In the genomic region with DNA sequence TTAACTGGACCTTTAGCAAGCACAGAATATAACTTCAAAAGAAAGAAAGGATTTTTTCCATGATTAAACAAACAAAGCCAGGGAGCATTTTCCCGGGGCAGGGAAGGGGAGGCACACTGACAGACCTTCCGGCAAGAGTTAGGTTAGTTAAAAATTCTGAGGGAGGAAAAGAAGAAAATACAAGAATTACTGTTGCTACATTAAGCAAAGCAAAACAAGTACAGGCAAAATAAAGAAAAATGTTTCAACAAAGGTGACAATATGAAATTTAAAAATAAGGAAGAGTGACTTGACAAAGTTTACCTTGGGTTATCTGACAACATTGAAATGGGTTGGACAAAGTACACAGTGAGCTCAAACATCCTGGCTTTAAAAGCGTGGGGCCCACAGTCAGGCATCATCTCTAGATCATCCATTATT, we compare ENCODE assay signal across 1 cellular context.
TF ChIP-seq lines count a peak whose summit lies in the region.

No MANE protein-coding gene starts in this region.

TF ChIP-seq in HepG2, 621 proteins besides CTCF, POLR2A, EP300 and RAD21 (continued from another document and continues in another):
- TF ChIP-seq, protein P1, sequence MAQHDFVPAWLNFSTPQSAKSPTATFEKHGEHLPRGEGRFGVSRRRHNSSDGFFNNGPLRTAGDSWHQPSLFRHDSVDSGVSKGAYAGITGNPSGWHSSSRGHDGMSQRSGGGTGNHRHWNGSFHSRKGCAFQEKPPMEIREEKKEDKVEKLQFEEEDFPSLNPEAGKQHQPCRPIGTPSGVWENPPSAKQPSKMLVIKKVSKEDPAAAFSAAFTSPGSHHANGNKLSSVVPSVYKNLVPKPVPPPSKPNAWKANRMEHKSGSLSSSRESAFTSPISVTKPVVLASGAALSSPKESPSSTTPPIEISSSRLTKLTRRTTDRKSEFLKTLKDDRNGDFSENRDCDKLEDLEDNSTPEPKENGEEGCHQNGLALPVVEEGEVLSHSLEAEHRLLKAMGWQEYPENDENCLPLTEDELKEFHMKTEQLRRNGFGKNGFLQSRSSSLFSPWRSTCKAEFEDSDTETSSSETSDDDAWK (CRISPR knock-in tag; IDR thresholded peaks at IDR 0.05): no peak
- TF ChIP-seq ZNF12 (CRISPR knock-in tag; IDR thresholded peaks at IDR 0.05) (no peak), FLYWCH1 (CRISPR knock-in tag; IDR thresholded peaks at IDR 0.05) (no peak), ZNF225 (CRISPR knock-in tag; IDR thresholded peaks at IDR 0.05) (no peak), SMARCC2 (IDR thresholded peaks at IDR 0.05) (no peak), ZKSCAN5 (CRISPR knock-in tag; IDR thresholded peaks at IDR 0.05) (no peak), FIP1L1 (IDR thresholded peaks at IDR 0.05; ENCODE audit: borderline replicate concordance, insufficient read depth, low read depth, low read length) (no peak), STAT5B (CRISPR knock-in tag; IDR thresholded peaks at IDR 0.05) (no peak), JUN (CRISPR knock-in tag; IDR thresholded peaks at IDR 0.05) (no peak), ZNF674 (CRISPR knock-in tag; IDR thresholded peaks at IDR 0.05; ENCODE audit: low read depth) (no peak), SP5 (CRISPR knock-in tag; IDR thresholded peaks at IDR 0.05; ENCODE audit: borderline replicate concordance, low read depth) (peak; percentile 51; the same call in 1 of the 2 replicates), ZNF773 (CRISPR knock-in tag; IDR thresholded peaks at IDR 0.05; ENCODE audit: borderline replicate concordance) (no peak), RFX1 (IDR thresholded peaks at IDR 0.05) (no peak), ZNF563 (CRISPR knock-in tag; IDR thresholded peaks at IDR 0.05) (no peak), CREM (IDR thresholded peaks at IDR 0.05) (no peak; the same call in 1 of the 2 replicates), CREM (CRISPR knock-in tag; IDR thresholded peaks at IDR 0.05) (no peak), SIN3B (IDR thresholded peaks at IDR 0.05; ENCODE audit: low read length) (no peak), RORA (CRISPR knock-in tag; IDR thresholded peaks at IDR 0.05) (no peak), ZNF670 (CRISPR knock-in tag; IDR thresholded peaks at IDR 0.05; ENCODE audit: borderline replicate concordance) (no peak), ZNF230 (CRISPR knock-in tag; IDR thresholded peaks at IDR 0.05) (no peak), RFXAP (CRISPR knock-in tag; IDR thresholded peaks at IDR 0.05; ENCODE audit: borderline replicate concordance) (no peak), HIVEP1 (CRISPR knock-in tag; IDR thresholded peaks at IDR 0.05) (no peak), ZBTB3 (CRISPR knock-in tag; IDR thresholded peaks at IDR 0.05; ENCODE audit: borderline replicate concordance, low read depth) (no peak), AGO2 (optimal IDR thresholded peaks at IDR 0.05; ENCODE audit: low read depth, low read length) (no peak), FOSL2 (CRISPR knock-in tag; IDR thresholded peaks at IDR 0.05) (peak; percentile 22; the same call in 1 of the 2 replicates), KAT7 (CRISPR knock-in tag; IDR thresholded peaks at IDR 0.05; ENCODE audit: borderline replicate concordance) (no peak), ZNF460 (CRISPR knock-in tag; IDR thresholded peaks at IDR 0.05; ENCODE audit: borderline replicate concordance) (no peak), HNRNPH1 (optimal IDR thresholded peaks at IDR 0.05; ENCODE audit: low read depth, low read length) (no peak), HNRNPK (IDR thresholded peaks at IDR 0.05; ENCODE audit: low read depth, low read length, poor library complexity, severe bottlenecking) (no peak), ZNF17 (CRISPR knock-in tag; IDR thresholded peaks at IDR 0.05) (no peak)
- TF ChIP-seq, protein P2, sequence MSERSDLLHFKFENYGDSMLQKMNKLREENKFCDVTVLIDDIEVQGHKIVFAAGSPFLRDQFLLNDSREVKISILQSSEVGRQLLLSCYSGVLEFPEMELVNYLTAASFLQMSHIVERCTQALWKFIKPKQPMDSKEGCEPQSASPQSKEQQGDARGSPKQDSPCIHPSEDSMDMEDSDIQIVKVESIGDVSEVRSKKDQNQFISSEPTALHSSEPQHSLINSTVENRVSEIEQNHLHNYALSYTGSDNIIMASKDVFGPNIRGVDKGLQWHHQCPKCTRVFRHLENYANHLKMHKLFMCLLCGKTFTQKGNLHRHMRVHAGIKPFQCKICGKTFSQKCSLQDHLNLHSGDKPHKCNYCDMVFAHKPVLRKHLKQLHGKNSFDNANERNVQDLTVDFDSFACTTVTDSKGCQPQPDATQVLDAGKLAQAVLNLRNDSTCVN (CRISPR knock-in tag; IDR thresholded peaks at IDR 0.05; ENCODE audit: borderline replicate concordance): no peak
- TF ChIP-seq, protein P3, sequence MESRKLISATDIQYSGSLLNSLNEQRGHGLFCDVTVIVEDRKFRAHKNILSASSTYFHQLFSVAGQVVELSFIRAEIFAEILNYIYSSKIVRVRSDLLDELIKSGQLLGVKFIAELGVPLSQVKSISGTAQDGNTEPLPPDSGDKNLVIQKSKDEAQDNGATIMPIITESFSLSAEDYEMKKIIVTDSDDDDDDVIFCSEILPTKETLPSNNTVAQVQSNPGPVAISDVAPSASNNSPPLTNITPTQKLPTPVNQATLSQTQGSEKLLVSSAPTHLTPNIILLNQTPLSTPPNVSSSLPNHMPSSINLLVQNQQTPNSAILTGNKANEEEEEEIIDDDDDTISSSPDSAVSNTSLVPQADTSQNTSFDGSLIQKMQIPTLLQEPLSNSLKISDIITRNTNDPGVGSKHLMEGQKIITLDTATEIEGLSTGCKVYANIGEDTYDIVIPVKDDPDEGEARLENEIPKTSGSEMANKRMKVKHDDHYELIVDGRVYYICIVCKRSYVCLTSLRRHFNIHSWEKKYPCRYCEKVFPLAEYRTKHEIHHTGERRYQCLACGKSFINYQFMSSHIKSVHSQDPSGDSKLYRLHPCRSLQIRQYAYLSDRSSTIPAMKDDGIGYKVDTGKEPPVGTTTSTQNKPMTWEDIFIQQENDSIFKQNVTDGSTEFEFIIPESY (CRISPR knock-in tag; IDR thresholded peaks at IDR 0.05): no peak
- TF ChIP-seq, protein P4, sequence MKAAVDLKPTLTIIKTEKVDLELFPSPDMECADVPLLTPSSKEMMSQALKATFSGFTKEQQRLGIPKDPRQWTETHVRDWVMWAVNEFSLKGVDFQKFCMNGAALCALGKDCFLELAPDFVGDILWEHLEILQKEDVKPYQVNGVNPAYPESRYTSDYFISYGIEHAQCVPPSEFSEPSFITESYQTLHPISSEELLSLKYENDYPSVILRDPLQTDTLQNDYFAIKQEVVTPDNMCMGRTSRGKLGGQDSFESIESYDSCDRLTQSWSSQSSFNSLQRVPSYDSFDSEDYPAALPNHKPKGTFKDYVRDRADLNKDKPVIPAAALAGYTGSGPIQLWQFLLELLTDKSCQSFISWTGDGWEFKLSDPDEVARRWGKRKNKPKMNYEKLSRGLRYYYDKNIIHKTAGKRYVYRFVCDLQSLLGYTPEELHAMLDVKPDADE (CRISPR knock-in tag; IDR thresholded peaks at IDR 0.05): no peak
- TF ChIP-seq, protein P5, sequence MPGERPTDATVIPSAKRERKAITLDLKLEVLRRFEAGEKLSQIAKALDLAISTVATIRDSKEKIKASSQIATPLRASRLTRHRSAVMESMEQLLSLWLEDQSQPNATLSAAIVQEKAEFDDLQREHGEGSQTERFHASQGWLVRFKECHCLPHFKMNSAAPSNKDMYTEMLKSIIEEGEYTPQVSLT (CRISPR knock-in tag; IDR thresholded peaks at IDR 0.05; ENCODE audit: borderline replicate concordance, low read depth): no peak
- TF ChIP-seq, protein P6, sequence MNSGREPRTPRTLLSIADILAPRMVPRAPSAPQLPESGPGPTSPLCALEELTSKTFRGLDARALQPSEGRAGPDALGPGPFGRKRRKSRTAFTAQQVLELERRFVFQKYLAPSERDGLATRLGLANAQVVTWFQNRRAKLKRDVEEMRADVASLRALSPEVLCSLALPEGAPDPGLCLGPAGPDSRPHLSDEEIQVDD (CRISPR knock-in tag; IDR thresholded peaks at IDR 0.05; ENCODE audit: borderline replicate concordance): no peak
- TF ChIP-seq, protein P7, sequence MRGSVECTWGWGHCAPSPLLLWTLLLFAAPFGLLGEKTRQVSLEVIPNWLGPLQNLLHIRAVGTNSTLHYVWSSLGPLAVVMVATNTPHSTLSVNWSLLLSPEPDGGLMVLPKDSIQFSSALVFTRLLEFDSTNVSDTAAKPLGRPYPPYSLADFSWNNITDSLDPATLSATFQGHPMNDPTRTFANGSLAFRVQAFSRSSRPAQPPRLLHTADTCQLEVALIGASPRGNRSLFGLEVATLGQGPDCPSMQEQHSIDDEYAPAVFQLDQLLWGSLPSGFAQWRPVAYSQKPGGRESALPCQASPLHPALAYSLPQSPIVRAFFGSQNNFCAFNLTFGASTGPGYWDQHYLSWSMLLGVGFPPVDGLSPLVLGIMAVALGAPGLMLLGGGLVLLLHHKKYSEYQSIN (CRISPR knock-in tag; IDR thresholded peaks at IDR 0.05; ENCODE audit: borderline replicate concordance): no peak
- TF ChIP-seq, protein P8, sequence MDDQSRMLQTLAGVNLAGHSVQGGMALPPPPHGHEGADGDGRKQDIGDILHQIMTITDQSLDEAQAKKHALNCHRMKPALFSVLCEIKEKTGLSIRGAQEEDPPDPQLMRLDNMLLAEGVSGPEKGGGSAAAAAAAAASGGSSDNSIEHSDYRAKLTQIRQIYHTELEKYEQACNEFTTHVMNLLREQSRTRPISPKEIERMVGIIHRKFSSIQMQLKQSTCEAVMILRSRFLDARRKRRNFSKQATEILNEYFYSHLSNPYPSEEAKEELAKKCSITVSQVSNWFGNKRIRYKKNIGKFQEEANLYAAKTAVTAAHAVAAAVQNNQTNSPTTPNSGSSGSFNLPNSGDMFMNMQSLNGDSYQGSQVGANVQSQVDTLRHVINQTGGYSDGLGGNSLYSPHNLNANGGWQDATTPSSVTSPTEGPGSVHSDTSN (CRISPR knock-in tag; IDR thresholded peaks at IDR 0.05; ENCODE audit: borderline replicate concordance): no peak
- TF ChIP-seq, protein P9, sequence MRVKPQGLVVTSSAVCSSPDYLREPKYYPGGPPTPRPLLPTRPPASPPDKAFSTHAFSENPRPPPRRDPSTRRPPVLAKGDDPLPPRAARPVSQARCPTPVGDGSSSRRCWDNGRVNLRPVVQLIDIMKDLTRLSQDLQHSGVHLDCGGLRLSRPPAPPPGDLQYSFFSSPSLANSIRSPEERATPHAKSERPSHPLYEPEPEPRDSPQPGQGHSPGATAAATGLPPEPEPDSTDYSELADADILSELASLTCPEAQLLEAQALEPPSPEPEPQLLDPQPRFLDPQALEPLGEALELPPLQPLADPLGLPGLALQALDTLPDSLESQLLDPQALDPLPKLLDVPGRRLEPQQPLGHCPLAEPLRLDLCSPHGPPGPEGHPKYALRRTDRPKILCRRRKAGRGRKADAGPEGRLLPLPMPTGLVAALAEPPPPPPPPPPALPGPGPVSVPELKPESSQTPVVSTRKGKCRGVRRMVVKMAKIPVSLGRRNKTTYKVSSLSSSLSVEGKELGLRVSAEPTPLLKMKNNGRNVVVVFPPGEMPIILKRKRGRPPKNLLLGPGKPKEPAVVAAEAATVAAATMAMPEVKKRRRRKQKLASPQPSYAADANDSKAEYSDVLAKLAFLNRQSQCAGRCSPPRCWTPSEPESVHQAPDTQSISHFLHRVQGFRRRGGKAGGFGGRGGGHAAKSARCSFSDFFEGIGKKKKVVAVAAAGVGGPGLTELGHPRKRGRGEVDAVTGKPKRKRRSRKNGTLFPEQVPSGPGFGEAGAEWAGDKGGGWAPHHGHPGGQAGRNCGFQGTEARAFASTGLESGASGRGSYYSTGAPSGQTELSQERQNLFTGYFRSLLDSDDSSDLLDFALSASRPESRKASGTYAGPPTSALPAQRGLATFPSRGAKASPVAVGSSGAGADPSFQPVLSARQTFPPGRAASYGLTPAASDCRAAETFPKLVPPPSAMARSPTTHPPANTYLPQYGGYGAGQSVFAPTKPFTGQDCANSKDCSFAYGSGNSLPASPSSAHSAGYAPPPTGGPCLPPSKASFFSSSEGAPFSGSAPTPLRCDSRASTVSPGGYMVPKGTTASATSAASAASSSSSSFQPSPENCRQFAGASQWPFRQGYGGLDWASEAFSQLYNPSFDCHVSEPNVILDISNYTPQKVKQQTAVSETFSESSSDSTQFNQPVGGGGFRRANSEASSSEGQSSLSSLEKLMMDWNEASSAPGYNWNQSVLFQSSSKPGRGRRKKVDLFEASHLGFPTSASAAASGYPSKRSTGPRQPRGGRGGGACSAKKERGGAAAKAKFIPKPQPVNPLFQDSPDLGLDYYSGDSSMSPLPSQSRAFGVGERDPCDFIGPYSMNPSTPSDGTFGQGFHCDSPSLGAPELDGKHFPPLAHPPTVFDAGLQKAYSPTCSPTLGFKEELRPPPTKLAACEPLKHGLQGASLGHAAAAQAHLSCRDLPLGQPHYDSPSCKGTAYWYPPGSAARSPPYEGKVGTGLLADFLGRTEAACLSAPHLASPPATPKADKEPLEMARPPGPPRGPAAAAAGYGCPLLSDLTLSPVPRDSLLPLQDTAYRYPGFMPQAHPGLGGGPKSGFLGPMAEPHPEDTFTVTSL (CRISPR knock-in tag; IDR thresholded peaks at IDR 0.05; ENCODE audit: borderline replicate concordance): peak; percentile 88; the same call in 1 of the 2 replicates
- TF ChIP-seq, protein P10, sequence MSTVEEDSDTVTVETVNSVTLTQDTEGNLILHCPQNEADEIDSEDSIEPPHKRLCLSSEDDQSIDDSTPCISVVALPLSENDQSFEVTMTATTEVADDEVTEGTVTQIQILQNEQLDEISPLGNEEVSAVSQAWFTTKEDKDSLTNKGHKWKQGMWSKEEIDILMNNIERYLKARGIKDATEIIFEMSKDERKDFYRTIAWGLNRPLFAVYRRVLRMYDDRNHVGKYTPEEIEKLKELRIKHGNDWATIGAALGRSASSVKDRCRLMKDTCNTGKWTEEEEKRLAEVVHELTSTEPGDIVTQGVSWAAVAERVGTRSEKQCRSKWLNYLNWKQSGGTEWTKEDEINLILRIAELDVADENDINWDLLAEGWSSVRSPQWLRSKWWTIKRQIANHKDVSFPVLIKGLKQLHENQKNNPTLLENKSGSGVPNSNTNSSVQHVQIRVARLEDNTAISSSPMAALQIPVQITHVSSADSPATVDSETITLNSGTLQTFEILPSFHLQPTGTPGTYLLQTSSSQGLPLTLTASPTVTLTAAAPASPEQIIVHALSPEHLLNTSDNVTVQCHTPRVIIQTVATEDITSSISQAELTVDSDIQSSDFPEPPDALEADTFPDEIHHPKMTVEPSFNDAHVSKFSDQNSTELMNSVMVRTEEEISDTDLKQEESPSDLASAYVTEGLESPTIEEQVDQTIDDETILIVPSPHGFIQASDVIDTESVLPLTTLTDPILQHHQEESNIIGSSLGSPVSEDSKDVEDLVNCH (CRISPR knock-in tag; IDR thresholded peaks at IDR 0.05): no peak
- TF ChIP-seq, protein P11, sequence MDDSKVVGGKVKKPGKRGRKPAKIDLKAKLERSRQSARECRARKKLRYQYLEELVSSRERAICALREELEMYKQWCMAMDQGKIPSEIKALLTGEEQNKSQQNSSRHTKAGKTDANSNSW (CRISPR knock-in tag; IDR thresholded peaks at IDR 0.05; ENCODE audit: borderline replicate concordance): no peak
- TF ChIP-seq, protein P12, sequence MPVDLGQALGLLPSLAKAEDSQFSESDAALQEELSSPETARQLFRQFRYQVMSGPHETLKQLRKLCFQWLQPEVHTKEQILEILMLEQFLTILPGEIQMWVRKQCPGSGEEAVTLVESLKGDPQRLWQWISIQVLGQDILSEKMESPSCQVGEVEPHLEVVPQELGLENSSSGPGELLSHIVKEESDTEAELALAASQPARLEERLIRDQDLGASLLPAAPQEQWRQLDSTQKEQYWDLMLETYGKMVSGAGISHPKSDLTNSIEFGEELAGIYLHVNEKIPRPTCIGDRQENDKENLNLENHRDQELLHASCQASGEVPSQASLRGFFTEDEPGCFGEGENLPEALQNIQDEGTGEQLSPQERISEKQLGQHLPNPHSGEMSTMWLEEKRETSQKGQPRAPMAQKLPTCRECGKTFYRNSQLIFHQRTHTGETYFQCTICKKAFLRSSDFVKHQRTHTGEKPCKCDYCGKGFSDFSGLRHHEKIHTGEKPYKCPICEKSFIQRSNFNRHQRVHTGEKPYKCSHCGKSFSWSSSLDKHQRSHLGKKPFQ (CRISPR knock-in tag; IDR thresholded peaks at IDR 0.05; ENCODE audit: insufficient replicate concordance): no peak
